ENCODE assay signal across 10 cellular contexts in the genomic region with DNA sequence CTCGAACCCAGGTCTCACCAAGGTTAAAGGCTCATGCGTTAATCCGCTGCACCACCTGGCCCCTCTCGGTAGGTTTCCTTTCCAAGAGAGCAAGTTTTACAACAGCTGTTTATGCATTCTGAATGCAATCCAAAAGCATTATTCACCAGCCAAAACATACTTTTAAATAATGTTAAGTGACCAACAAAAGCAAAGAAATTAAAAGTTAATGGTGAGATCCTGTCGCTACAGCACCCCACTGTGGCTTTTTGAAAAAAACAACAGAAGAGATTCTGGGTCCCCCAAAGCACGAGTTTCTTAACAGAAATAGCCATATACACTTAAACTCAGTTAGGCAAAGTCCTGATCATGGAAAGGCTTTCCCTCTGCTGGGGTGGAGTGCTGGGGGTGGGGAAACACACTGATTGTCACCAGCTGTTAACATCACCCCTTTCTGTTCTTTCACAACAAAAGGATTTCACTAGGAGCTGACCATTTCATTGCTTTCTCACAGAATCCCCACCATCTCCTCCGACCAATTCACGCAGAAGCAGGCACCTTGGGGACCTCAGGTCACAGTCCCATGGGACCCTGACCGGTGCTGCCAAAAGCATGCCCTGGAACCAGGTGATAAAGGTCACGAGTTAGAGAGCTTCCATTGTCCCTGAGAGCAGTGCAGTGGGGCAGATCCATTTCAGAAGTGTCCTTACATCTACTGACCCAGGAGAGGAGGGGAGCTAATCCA.
DNase-seq lines count a peak whose midpoint lies in the region; ATAC-seq lines count a peak whose summit lies in the region.
"Had no signal": no experiment of that assay in that cellular context is flagged by ENCODE, and none has a peak within 500 bp of the region (broad histone marks: within the 10 kb centered on the region; RNA-seq: fewer than 3 reads in every experiment).

No MANE protein-coding gene starts in this region.

- ATAC-seq in GM21619 (IDR thresholded peaks at IDR 0.05; ENCODE audit: unreplicated experiment): peak; percentile 51
- no peak for ATAC-seq in GM21717 (IDR thresholded peaks at IDR 0.05; ENCODE audit: unreplicated experiment)

- DNase-seq in astrocyte of the hippocampus (ENCODE audit: low read depth, low spot score) (peak; percentile 73), iPS DF 6.9 (ENCODE audit: low read depth, low spot score) (peak; percentile 43), substantia nigra (lab: John Stamatoyannopoulos, UW) (peak in 2 of 49 donors; percentile 11 to 27), NCI-H1436 (lab: John Stamatoyannopoulos, UW) (no peak), DMS53 treated with DMSO at 0.1 percent for 48 hours (lab: John Stamatoyannopoulos, UW; ENCODE audit: unreplicated experiment) (no peak), DMS153 (lab: John Stamatoyannopoulos, UW) (no peak)
- DNase-seq: MM.1S, T-helper 9 cell had no signal

- no peaks in the 10 kb centered on the region for H3K27me3 ChIP-seq in iPS DF 6.9 (ENCODE audit: control insufficient read depth, insufficient read depth, low read length)

- H3K27ac ChIP-seq in iPS DF 6.9 (ENCODE audit: low read length) (peak overlapping the region; percentile 95), substantia nigra (ENCODE audit: low read depth, low read length, poor library complexity, severe bottlenecking) (peak overlapping the region; percentile 19)

- peaks cover 4% of the 10 kb centered on the region; the same call in 1 of the 2 replicates for H3K36me3 ChIP-seq in iPS DF 6.9 (ENCODE audit: control insufficient read depth, insufficient read depth, low read length)

- H3K4me1 ChIP-seq in iPS DF 6.9 (ENCODE audit: control insufficient read depth, insufficient read depth, low read length): peaks cover 13% of the 10 kb centered on the region

- no peak overlapping the region for H3K4me3 ChIP-seq in iPS DF 6.9 (ENCODE audit: low read length)

- no CpG with 5 or more reads among the region's 10 CpGs for WGBS in iPS DF 6.9 (ENCODE audit: insufficient coverage, insufficient read length)

- no peaks in the 10 kb centered on the region for H3K9me3 ChIP-seq in iPS DF 6.9 (ENCODE audit: control insufficient read depth, insufficient read depth, low read length)

Comparison
In these comparisons a context has a peak if more than half of its experiments do, and no peak if none do; other contexts are left out.
1. DNase-seq: peak in astrocyte of the hippocampus (single experiment) and iPS DF 6.9 (single experiment); none in NCI-H1436 (single experiment), DMS53 treated with DMSO at 0.1 percent for 48 hours (single experiment) and DMS153 (single experiment).